In genomic region chr16:56421976-56422669, GRCh38 we compare ENCODE assay signal across 1 cellular context.
TF ChIP-seq lines count a peak whose summit lies in the region.

No MANE protein-coding gene starts in this region.

TF ChIP-seq in K562, 482 proteins besides CTCF, POLR2A, EP300 and RAD21 (continued from another document):
- TF ChIP-seq THAP12 (CRISPR knock-in tag; IDR thresholded peaks at IDR 0.05), result no peak
- TF ChIP-seq ZNF253 (CRISPR knock-in tag; conservative IDR thresholded peaks at IDR 0.05), result no peak
- no peak for TF ChIP-seq CBX1 (IDR thresholded peaks at IDR 0.05; ENCODE audit: low read depth)
- no peak for TF ChIP-seq POLR2H (tag; IDR thresholded peaks at IDR 0.05; ENCODE audit: low read depth)
- TF ChIP-seq ZFP36 (IDR thresholded peaks at IDR 0.05; ENCODE audit: low read depth, low read length, partially characterized antibody), result no peak
- TF ChIP-seq ARID1B (IDR thresholded peaks at IDR 0.05), result 0 out of 2 replicates have a peak, but pooled peaks have one; percentile 14
- TF ChIP-seq ZBTB1 (CRISPR knock-in tag; IDR thresholded peaks at IDR 0.05; ENCODE audit: borderline replicate concordance, low read depth), result no peak
- no peak for TF ChIP-seq ZNF830 (CRISPR knock-in tag; IDR thresholded peaks at IDR 0.05)
- TF ChIP-seq CBFB (CRISPR knock-in tag; IDR thresholded peaks at IDR 0.05), result no peak
- no peak for TF ChIP-seq ZNF764 (CRISPR knock-in tag; IDR thresholded peaks at IDR 0.05; ENCODE audit: low read depth)
- no peak for TF ChIP-seq ERF (CRISPR knock-in tag; IDR thresholded peaks at IDR 0.05)
- TF ChIP-seq YY1 (IDR thresholded peaks at IDR 0.05; ENCODE audit: borderline replicate concordance in 1 of 3, control insufficient read depth in 1 of 3, extremely low read depth in 1 of 3, insufficient read depth in 3 of 3, insufficient read length in 1 of 3, insufficient replicate concordance in 2 of 3, low read depth in 1 of 3, low read length in 2 of 3), result peak in 1 of 3 experiments; percentile 75
- no peak for TF ChIP-seq ZMIZ1 (IDR thresholded peaks at IDR 0.05; ENCODE audit: low read depth in 2 of 2, low read length in 2 of 2)
- TF ChIP-seq RCOR1 (IDR thresholded peaks at IDR 0.05; ENCODE audit: borderline replicate concordance in 1 of 2, low read depth in 2 of 2, low read length in 2 of 2), result peak in 1 of 2 experiments; percentile 6; a peak in 1 of 4 replicates
- TF ChIP-seq KLF13 (tag; IDR thresholded peaks at IDR 0.05; ENCODE audit: borderline replicate concordance, low read depth), result no peak
- peak; percentile 51; the same call in 1 of the 2 replicates for TF ChIP-seq JUND (IDR thresholded peaks at IDR 0.05; ENCODE audit: borderline replicate concordance, low read depth, low read length)
- no peak for TF ChIP-seq JUND (tag; IDR thresholded peaks at IDR 0.05; ENCODE audit: borderline replicate concordance, low read depth, low read length)
- no peak for TF ChIP-seq NELFE (IDR thresholded peaks at IDR 0.05; ENCODE audit: insufficient read depth, insufficient read length)
- peak; percentile 45; the same call in 1 of the 2 replicates for TF ChIP-seq NR2C1 (IDR thresholded peaks at IDR 0.05)
- TF ChIP-seq NR2C1 (tag; IDR thresholded peaks at IDR 0.05), result peak; percentile 60
- peak; percentile 35; the same call in 1 of the 2 replicates for TF ChIP-seq CREM (IDR thresholded peaks at IDR 0.05; ENCODE audit: low read depth)
- TF ChIP-seq NEUROD1 (IDR thresholded peaks at IDR 0.05; ENCODE audit: borderline replicate concordance, low read depth, low read length, partially characterized antibody), result no peak
- no peak for TF ChIP-seq RB1 (IDR thresholded peaks at IDR 0.05; ENCODE audit: low read depth)
- no peak for TF ChIP-seq FOXM1 (IDR thresholded peaks at IDR 0.05; ENCODE audit: low read depth)
- TF ChIP-seq FOXM1 (CRISPR knock-in tag; IDR thresholded peaks at IDR 0.05; ENCODE audit: low read depth), result no peak
- peak; percentile 64 for TF ChIP-seq ATF3 (IDR thresholded peaks at IDR 0.05)
- no peak for TF ChIP-seq ATF3 (CRISPR knock-in tag; conservative IDR thresholded peaks at IDR 0.05)
- TF ChIP-seq ATF1 (CRISPR knock-in tag; IDR thresholded peaks at IDR 0.05), result no peak
- TF ChIP-seq ATF1 (tag; IDR thresholded peaks at IDR 0.05), result peak; percentile 31
- TF ChIP-seq ZNF695 (CRISPR knock-in tag; IDR thresholded peaks at IDR 0.05), result no peak
- TF ChIP-seq SIX5 (IDR thresholded peaks at IDR 0.05; ENCODE audit: borderline replicate concordance in 1 of 2, insufficient read depth in 1 of 2, low read depth in 1 of 2, low read length in 2 of 2), result no peak
- no peak for TF ChIP-seq NR4A1 (CRISPR knock-in tag; IDR thresholded peaks at IDR 0.05)
- TF ChIP-seq NR4A1 (tag; IDR thresholded peaks at IDR 0.05), result no peak
- no peak for TF ChIP-seq GATAD2A (IDR thresholded peaks at IDR 0.05)
